1 cellular context compared by ENCODE assay signal in the genomic region with DNA sequence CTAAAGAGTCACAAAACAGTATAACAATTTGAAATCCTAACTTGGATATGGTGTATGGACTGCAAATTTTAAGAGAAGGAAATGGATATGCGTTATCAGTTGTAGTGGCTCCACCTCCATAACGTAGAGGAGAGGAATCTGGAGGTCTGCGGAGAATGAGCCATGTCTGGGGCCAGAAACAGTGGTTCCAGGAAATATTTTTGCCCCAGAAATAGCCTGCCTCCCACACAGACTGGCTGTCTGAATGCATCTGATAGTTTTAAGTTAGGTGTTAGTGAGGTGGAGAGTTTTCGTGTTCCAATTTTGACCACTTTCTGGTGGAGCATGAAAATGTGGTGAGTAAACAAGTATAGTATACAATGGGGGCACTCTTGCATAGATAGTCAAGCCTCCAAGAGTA.
TF ChIP-seq lines count a peak whose summit lies in the region.

No MANE protein-coding gene starts in this region.

TF ChIP-seq in K562, 482 proteins besides CTCF, POLR2A, EP300 and RAD21 (continued from another document and continues in another):
- TF ChIP-seq, protein P1, sequence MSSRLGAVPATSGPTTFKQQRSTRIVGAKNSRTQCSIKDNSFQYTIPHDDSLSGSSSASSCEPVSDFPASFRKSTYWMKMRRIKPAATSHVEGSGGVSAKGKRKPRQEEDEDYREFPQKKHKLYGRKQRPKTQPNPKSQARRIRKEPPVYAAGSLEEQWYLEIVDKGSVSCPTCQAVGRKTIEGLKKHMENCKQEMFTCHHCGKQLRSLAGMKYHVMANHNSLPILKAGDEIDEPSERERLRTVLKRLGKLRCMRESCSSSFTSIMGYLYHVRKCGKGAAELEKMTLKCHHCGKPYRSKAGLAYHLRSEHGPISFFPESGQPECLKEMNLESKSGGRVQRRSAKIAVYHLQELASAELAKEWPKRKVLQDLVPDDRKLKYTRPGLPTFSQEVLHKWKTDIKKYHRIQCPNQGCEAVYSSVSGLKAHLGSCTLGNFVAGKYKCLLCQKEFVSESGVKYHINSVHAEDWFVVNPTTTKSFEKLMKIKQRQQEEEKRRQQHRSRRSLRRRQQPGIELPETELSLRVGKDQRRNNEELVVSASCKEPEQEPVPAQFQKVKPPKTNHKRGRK (tag; IDR thresholded peaks at IDR 0.05): 0 out of 2 replicates have a peak, but pooled peaks have one; percentile 9
- TF ChIP-seq ZBED1 (IDR thresholded peaks at IDR 0.05) (no peak), SRF (CRISPR knock-in tag; IDR thresholded peaks at IDR 0.05) (no peak), E2F3 (CRISPR knock-in tag; IDR thresholded peaks at IDR 0.05) (no peak), RAD51 (IDR thresholded peaks at IDR 0.05; ENCODE audit: borderline replicate concordance, low read depth) (no peak), SMARCC2 (IDR thresholded peaks at IDR 0.05; ENCODE audit: low read depth) (0 out of 2 replicates have a peak, but pooled peaks have one; percentile 26), SUPT5H (IDR thresholded peaks at IDR 0.05) (no peak), CREB1 (IDR thresholded peaks at IDR 0.05) (peak; percentile 11; the same call in 1 of the 2 replicates), CREB1 (CRISPR knock-in tag; IDR thresholded peaks at IDR 0.05) (no peak), MED1 (CRISPR knock-in tag; IDR thresholded peaks at IDR 0.05; ENCODE audit: borderline replicate concordance) (no peak), MYC (IDR thresholded peaks at IDR 0.05; ENCODE audit: low read depth, low read length) (peak; percentile 31; the same call in 1 of the 2 replicates), MYC (CRISPR knock-in tag; IDR thresholded peaks at IDR 0.05; ENCODE audit: borderline replicate concordance, low read depth) (no peak), LARP7 (IDR thresholded peaks at IDR 0.05) (no peak), NFXL1 (CRISPR knock-in tag; IDR thresholded peaks at IDR 0.05) (no peak), SAFB (IDR thresholded peaks at IDR 0.05; ENCODE audit: borderline replicate concordance, low read depth, low read length) (no peak), CXXC5 (CRISPR knock-in tag; IDR thresholded peaks at IDR 0.05) (peak; percentile 77), MCM2 (IDR thresholded peaks at IDR 0.05; ENCODE audit: low read depth) (no peak), CBX1 (IDR thresholded peaks at IDR 0.05; ENCODE audit: low read depth) (no peak), RBM14 (IDR thresholded peaks at IDR 0.05; ENCODE audit: borderline replicate concordance, insufficient read depth, low read depth, low read length) (no peak), SP1 (CRISPR knock-in tag; IDR thresholded peaks at IDR 0.05) (no peak), WHSC1 (IDR thresholded peaks at IDR 0.05; ENCODE audit: low read length) (no peak), ZNF316 (IDR thresholded peaks at IDR 0.05) (no peak), SRSF3 (IDR thresholded peaks at IDR 0.05; ENCODE audit: insufficient read depth, low read length) (no peak), ZNF77 (CRISPR knock-in tag; IDR thresholded peaks at IDR 0.05) (no peak), POLR2B (IDR thresholded peaks at IDR 0.05; ENCODE audit: low read depth, partially characterized antibody) (no peak), SMARCA4 (IDR thresholded peaks at IDR 0.05) (peak; percentile 71), RBBP5 (IDR thresholded peaks at IDR 0.05; ENCODE audit: borderline replicate concordance, insufficient read depth, low read length, poor library complexity, severe bottlenecking) (no peak), ZNF274 (IDR thresholded peaks at IDR 0.05; ENCODE audit: borderline replicate concordance, low read depth, low read length) (no peak), ZNF354B (CRISPR knock-in tag; IDR thresholded peaks at IDR 0.05) (no peak), DNMT1 (IDR thresholded peaks at IDR 0.05) (no peak), CTBP1 (IDR thresholded peaks at IDR 0.05; ENCODE audit: borderline replicate concordance) (peak; percentile 29; the same call in 1 of the 2 replicates), SRSF1 (IDR thresholded peaks at IDR 0.05; ENCODE audit: low read depth, low read length) (no peak), SIX5 (IDR thresholded peaks at IDR 0.05; ENCODE audit: borderline replicate concordance in 1 of 2, insufficient read depth in 1 of 2, low read depth in 1 of 2, low read length in 2 of 2) (no peak), PHF21A (IDR thresholded peaks at IDR 0.05; ENCODE audit: borderline replicate concordance, low read depth) (no peak), NFRKB (IDR thresholded peaks at IDR 0.05; ENCODE audit: low read depth) (peak; percentile 52; the same call in 1 of the 2 replicates), TRIM28 (IDR thresholded peaks at IDR 0.05) (no peak)
- TF ChIP-seq, protein P2, sequence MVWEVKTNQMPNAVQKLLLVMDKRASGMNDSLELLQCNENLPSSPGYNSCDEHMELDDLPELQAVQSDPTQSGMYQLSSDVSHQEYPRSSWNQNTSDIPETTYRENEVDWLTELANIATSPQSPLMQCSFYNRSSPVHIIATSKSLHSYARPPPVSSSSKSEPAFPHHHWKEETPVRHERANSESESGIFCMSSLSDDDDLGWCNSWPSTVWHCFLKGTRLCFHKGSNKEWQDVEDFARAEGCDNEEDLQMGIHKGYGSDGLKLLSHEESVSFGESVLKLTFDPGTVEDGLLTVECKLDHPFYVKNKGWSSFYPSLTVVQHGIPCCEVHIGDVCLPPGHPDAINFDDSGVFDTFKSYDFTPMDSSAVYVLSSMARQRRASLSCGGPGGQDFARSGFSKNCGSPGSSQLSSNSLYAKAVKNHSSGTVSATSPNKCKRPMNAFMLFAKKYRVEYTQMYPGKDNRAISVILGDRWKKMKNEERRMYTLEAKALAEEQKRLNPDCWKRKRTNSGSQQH (CRISPR knock-in tag; IDR thresholded peaks at IDR 0.05): no peak
- TF ChIP-seq, protein P3, sequence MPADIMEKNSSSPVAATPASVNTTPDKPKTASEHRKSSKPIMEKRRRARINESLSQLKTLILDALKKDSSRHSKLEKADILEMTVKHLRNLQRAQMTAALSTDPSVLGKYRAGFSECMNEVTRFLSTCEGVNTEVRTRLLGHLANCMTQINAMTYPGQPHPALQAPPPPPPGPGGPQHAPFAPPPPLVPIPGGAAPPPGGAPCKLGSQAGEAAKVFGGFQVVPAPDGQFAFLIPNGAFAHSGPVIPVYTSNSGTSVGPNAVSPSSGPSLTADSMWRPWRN (IDR thresholded peaks at IDR 0.05; ENCODE audit: low read depth): 0 out of 2 replicates have a peak, but pooled peaks have one; percentile 10
- TF ChIP-seq, protein P4, sequence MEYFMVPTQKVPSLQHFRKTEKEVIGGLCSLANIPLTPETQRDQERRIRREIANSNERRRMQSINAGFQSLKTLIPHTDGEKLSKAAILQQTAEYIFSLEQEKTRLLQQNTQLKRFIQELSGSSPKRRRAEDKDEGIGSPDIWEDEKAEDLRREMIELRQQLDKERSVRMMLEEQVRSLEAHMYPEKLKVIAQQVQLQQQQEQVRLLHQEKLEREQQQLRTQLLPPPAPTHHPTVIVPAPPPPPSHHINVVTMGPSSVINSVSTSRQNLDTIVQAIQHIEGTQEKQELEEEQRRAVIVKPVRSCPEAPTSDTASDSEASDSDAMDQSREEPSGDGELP (CRISPR knock-in tag; IDR thresholded peaks at IDR 0.05; ENCODE audit: borderline replicate concordance): no peak
- TF ChIP-seq, protein P5, sequence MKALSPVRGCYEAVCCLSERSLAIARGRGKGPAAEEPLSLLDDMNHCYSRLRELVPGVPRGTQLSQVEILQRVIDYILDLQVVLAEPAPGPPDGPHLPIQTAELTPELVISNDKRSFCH (CRISPR knock-in tag; IDR thresholded peaks at IDR 0.05): no peak
- TF ChIP-seq, protein P5 (tag; IDR thresholded peaks at IDR 0.05): no peak
- TF ChIP-seq, protein P6, sequence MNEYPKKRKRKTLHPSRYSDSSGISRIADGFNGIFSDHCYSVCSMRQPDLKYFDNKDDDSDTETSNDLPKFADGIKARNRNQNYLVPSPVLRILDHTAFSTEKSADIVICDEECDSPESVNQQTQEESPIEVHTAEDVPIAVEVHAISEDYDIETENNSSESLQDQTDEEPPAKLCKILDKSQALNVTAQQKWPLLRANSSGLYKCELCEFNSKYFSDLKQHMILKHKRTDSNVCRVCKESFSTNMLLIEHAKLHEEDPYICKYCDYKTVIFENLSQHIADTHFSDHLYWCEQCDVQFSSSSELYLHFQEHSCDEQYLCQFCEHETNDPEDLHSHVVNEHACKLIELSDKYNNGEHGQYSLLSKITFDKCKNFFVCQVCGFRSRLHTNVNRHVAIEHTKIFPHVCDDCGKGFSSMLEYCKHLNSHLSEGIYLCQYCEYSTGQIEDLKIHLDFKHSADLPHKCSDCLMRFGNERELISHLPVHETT (CRISPR knock-in tag; conservative IDR thresholded peaks at IDR 0.05 in 1 of 2, IDR thresholded peaks at IDR 0.05 in 1 of 2): 0 out of 4 replicates have a peak, but pooled peaks of 1 of the 2 experiments have one; percentile 23
- TF ChIP-seq, protein P7, sequence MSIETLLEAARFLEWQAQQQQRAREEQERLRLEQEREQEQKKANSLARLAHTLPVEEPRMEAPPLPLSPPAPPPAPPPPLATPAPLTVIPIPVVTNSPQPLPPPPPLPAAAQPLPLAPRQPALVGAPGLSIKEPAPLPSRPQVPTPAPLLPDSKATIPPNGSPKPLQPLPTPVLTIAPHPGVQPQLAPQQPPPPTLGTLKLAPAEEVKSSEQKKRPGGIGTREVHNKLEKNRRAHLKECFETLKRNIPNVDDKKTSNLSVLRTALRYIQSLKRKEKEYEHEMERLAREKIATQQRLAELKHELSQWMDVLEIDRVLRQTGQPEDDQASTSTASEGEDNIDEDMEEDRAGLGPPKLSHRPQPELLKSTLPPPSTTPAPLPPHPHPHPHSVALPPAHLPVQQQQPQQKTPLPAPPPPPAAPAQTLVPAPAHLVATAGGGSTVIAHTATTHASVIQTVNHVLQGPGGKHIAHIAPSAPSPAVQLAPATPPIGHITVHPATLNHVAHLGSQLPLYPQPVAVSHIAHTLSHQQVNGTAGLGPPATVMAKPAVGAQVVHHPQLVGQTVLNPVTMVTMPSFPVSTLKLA (conservative IDR thresholded peaks at IDR 0.05): no peak
- TF ChIP-seq, protein P8, sequence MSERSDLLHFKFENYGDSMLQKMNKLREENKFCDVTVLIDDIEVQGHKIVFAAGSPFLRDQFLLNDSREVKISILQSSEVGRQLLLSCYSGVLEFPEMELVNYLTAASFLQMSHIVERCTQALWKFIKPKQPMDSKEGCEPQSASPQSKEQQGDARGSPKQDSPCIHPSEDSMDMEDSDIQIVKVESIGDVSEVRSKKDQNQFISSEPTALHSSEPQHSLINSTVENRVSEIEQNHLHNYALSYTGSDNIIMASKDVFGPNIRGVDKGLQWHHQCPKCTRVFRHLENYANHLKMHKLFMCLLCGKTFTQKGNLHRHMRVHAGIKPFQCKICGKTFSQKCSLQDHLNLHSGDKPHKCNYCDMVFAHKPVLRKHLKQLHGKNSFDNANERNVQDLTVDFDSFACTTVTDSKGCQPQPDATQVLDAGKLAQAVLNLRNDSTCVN (CRISPR knock-in tag; IDR thresholded peaks at IDR 0.05): no peak
- TF ChIP-seq, protein P9, sequence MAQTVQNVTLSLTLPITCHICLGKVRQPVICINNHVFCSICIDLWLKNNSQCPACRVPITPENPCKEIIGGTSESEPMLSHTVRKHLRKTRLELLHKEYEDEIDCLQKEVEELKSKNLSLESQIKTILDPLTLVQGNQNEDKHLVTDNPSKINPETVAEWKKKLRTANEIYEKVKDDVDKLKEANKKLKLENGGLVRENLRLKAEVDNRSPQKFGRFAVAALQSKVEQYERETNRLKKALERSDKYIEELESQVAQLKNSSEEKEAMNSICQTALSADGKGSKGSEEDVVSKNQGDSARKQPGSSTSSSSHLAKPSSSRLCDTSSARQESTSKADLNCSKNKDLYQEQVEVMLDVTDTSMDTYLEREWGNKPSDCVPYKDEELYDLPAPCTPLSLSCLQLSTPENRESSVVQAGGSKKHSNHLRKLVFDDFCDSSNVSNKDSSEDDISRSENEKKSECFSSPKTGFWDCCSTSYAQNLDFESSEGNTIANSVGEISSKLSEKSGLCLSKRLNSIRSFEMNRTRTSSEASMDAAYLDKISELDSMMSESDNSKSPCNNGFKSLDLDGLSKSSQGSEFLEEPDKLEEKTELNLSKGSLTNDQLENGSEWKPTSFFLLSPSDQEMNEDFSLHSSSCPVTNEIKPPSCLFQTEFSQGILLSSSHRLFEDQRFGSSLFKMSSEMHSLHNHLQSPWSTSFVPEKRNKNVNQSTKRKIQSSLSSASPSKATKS (CRISPR knock-in tag; IDR thresholded peaks at IDR 0.05): no peak
- TF ChIP-seq, protein P10, sequence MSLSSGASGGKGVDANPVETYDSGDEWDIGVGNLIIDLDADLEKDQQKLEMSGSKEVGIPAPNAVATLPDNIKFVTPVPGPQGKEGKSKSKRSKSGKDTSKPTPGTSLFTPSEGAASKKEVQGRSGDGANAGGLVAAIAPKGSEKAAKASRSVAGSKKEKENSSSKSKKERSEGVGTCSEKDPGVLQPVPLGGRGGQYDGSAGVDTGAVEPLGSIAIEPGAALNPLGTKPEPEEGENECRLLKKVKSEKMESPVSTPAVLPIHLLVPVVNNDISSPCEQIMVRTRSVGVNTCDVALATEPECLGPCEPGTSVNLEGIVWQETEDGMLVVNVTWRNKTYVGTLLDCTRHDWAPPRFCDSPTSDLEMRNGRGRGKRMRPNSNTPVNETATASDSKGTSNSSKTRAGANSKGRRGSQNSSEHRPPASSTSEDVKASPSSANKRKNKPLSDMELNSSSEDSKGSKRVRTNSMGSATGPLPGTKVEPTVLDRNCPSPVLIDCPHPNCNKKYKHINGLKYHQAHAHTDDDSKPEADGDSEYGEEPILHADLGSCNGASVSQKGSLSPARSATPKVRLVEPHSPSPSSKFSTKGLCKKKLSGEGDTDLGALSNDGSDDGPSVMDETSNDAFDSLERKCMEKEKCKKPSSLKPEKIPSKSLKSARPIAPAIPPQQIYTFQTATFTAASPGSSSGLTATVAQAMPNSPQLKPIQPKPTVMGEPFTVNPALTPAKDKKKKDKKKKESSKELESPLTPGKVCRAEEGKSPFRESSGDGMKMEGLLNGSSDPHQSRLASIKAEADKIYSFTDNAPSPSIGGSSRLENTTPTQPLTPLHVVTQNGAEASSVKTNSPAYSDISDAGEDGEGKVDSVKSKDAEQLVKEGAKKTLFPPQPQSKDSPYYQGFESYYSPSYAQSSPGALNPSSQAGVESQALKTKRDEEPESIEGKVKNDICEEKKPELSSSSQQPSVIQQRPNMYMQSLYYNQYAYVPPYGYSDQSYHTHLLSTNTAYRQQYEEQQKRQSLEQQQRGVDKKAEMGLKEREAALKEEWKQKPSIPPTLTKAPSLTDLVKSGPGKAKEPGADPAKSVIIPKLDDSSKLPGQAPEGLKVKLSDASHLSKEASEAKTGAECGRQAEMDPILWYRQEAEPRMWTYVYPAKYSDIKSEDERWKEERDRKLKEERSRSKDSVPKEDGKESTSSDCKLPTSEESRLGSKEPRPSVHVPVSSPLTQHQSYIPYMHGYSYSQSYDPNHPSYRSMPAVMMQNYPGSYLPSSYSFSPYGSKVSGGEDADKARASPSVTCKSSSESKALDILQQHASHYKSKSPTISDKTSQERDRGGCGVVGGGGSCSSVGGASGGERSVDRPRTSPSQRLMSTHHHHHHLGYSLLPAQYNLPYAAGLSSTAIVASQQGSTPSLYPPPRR (CRISPR knock-in tag; IDR thresholded peaks at IDR 0.05; ENCODE audit: borderline replicate concordance): no peak
